In genomic region chr2:171545086-171545485, GRCh38 we compare ENCODE assay signal across 25 cellular contexts.
"Had no signal": no experiment of that assay in that cellular context is flagged by ENCODE, and none has a peak within 500 bp of the region (broad histone marks: within the 10 kb centered on the region; RNA-seq: fewer than 3 reads in every experiment).

No MANE protein-coding gene starts in this region.

- H3K4me1 ChIP-seq: pancreas, prostate gland, right lobe of liver, sigmoid colon, stomach, thyroid gland, tibial nerve, upper lobe of left lung, vagina had no signal

- DNase-seq: nephron progenitor cell; nucleus accumbens; pancreas; right cardiac atrium; right lobe of liver; sigmoid colon; small intestine; stimulated activated CD4-positive, alpha-beta T cell treated with anti-CD3 and anti-CD28 coated beads, Interleukin-15, amount 100 ng/mL, for 24 hours; stimulated activated CD4-positive, alpha-beta T cell treated with anti-CD3 and anti-CD28 coated beads, Interleukin-2, amount 100 ng/mL, for 24 hours; stimulated activated CD4-positive, alpha-beta T cell treated with anti-CD3 and anti-CD28 coated beads, Interleukin-2, amount 100 ng/mL, for 48 hours; stimulated activated CD4-positive, alpha-beta T cell treated with anti-CD3 and anti-CD28 coated beads, Interleukin-4, amount 100 ng/mL, for 24 hours; stimulated activated naive B cell treated with anti-CD40 and anti-IgM and Interleukin-4, amounts not matched to agents 10 μg/mL and 1 μg/mL and 100 μg/mL, for 72 hours; stimulated activated naive CD4-positive, alpha-beta T cell treated with Interleukin-2 at 50 U/mL for 16 hours; stomach; thyroid gland; upper lobe of left lung had no signal

- ATAC-seq: natural killer cell treated with Interleukin-12 subunit alpha and Interleukin-12 subunit beta and Interleukin-15 and Interleukin-18, amount 100 ng/mL, for 72 hours; pancreas; right cardiac atrium; right lobe of liver; stimulated activated effector memory CD8-positive, alpha-beta T cell treated with anti-CD3 and anti-CD28 coated beads, Interleukin-12 subunit alpha, Interleukin-12 subunit beta, amount 100 ng/mL, for 72 hours; stimulated activated naive B cell treated with anti-CD40 and anti-IgM and Interleukin-4, amounts not matched to agents 10 μg/mL and 1 μg/mL and 100 μg/mL, for 72 hours had no signal

- H3K27me3 Mint-ChIP-seq: natural killer cell treated with Interleukin-12 subunit alpha and Interleukin-12 subunit beta and Interleukin-15 and Interleukin-18, amount 100 ng/mL, for 72 hours; stimulated activated naive B cell treated with anti-CD40 and anti-IgM and Interleukin-4, amounts not matched to agents 10 μg/mL and 1 μg/mL and 100 μg/mL, for 72 hours had no signal

- H3K36me3 Mint-ChIP-seq: natural killer cell treated with Interleukin-12 subunit alpha and Interleukin-12 subunit beta and Interleukin-15 and Interleukin-18, amount 100 ng/mL, for 72 hours; stimulated activated effector memory CD8-positive, alpha-beta T cell treated with anti-CD3 and anti-CD28 coated beads, Interleukin-12 subunit alpha, Interleukin-12 subunit beta, amount 100 ng/mL, for 72 hours; stimulated activated naive B cell treated with anti-CD40 and anti-IgM and Interleukin-4, amounts not matched to agents 10 μg/mL and 1 μg/mL and 100 μg/mL, for 72 hours had no signal

- H3K4me1 Mint-ChIP-seq: nephron progenitor cell; neural crest cell; stimulated activated effector memory CD8-positive, alpha-beta T cell treated with anti-CD3 and anti-CD28 coated beads, Interleukin-12 subunit alpha, Interleukin-12 subunit beta, amount 100 ng/mL, for 72 hours had no signal

- H3K27me3 ChIP-seq: neutrophil, pancreas, right lobe of liver, sigmoid colon, stomach, thyroid gland, tibial nerve, upper lobe of left lung, vagina had no signal

- H3K27ac ChIP-seq: neutrophil, pancreas, prostate gland, right lobe of liver, sigmoid colon, stomach, thoracic aorta, thyroid gland, tibial nerve, upper lobe of left lung, vagina had no signal

- H3K4me3 Mint-ChIP-seq: natural killer cell treated with Interleukin-12 subunit alpha and Interleukin-12 subunit beta and Interleukin-15 and Interleukin-18, amount 100 ng/mL, for 72 hours; nephron progenitor cell; neural crest cell; stimulated activated effector memory CD8-positive, alpha-beta T cell treated with anti-CD3 and anti-CD28 coated beads, Interleukin-12 subunit alpha, Interleukin-12 subunit beta, amount 100 ng/mL, for 72 hours; stimulated activated naive B cell treated with anti-CD40 and anti-IgM and Interleukin-4, amounts not matched to agents 10 μg/mL and 1 μg/mL and 100 μg/mL, for 72 hours; stimulated activated naive CD8-positive, alpha-beta T cell treated with anti-CD3 and anti-CD28 coated beads, Interleukin-15, Interleukin-2, amounts not matched to agents 100 ng/mL and 50 ng/mL, for 24 hours had no signal

- H3K27ac Mint-ChIP-seq: natural killer cell treated with Interleukin-12 subunit alpha and Interleukin-12 subunit beta and Interleukin-15 and Interleukin-18, amount 100 ng/mL, for 72 hours; nephron progenitor cell; stimulated activated effector memory CD8-positive, alpha-beta T cell treated with anti-CD3 and anti-CD28 coated beads, Interleukin-12 subunit alpha, Interleukin-12 subunit beta, amount 100 ng/mL, for 72 hours; stimulated activated naive B cell treated with anti-CD40 and anti-IgM and Interleukin-4, amounts not matched to agents 10 μg/mL and 1 μg/mL and 100 μg/mL, for 72 hours; stimulated activated naive CD8-positive, alpha-beta T cell treated with anti-CD3 and anti-CD28 coated beads, Interleukin-15, Interleukin-2, amounts not matched to agents 100 ng/mL and 50 ng/mL, for 24 hours had no signal

- H3K36me3 ChIP-seq: pancreas, prostate gland, right lobe of liver had no signal

- H3K4me3 ChIP-seq: pancreas, prostate gland, right lobe of liver, sigmoid colon, stomach, thoracic aorta, thyroid gland, tibial nerve, upper lobe of left lung, vagina had no signal

- H3K9me3 Mint-ChIP-seq: natural killer cell treated with Interleukin-12 subunit alpha and Interleukin-12 subunit beta and Interleukin-15 and Interleukin-18, amount 100 ng/mL, for 72 hours; nephron progenitor cell; neural crest cell; stimulated activated effector memory CD8-positive, alpha-beta T cell treated with anti-CD3 and anti-CD28 coated beads, Interleukin-12 subunit alpha, Interleukin-12 subunit beta, amount 100 ng/mL, for 72 hours; stimulated activated naive B cell treated with anti-CD40 and anti-IgM and Interleukin-4, amounts not matched to agents 10 μg/mL and 1 μg/mL and 100 μg/mL, for 72 hours; stimulated activated naive CD8-positive, alpha-beta T cell treated with anti-CD3 and anti-CD28 coated beads, Interleukin-15, Interleukin-2, amounts not matched to agents 100 ng/mL and 50 ng/mL, for 24 hours had no signal
